Comparison of ENCODE assay signal across 8 cellular contexts in the genomic region with DNA sequence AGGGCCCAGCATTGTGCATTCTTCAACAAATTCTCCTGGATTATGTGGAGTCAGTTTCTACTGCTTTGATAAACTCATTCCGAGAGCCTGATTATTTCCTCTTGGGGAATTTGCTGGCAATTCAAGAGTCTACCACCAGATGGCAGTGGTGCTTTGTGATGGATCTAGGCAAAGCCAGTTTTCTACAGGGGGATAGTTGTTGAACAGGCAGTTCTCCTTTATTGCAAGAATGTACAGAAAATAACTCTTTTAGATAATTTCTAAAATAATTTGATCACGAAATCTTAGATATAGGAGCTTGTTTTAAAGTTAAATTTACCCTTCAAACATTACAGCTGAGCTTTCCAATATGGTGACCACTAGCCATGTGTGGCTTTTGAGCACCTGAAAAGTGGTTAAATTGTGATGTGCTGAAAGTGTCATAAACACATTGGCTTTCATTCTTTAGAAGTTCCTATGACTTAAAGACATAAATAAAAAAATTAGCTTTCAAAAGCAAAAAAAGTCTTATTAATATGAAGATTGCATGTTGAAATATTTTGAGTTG.
DNase-seq lines count a peak whose midpoint lies in the region; ATAC-seq, FAIRE-seq and TF ChIP-seq lines count a peak whose summit lies in the region.

No MANE protein-coding gene starts in this region.

- TF ChIP-seq CTCF in LNCAP (IDR thresholded peaks at IDR 0.05) = peak; percentile 68
- TF ChIP-seq CTCF in right atrium auricular region (IDR thresholded peaks at IDR 0.05) = peak; percentile 63 to 93

- no peaks in the 10 kb centered on the region for H3K27me3 ChIP-seq in SJCRH30
- H3K27me3 ChIP-seq in right atrium auricular region = no peaks in the 10 kb centered on the region

- peak; percentile 98 for FAIRE-seq in G401.6 (lab: Jason Lieb, UNC)

- H3K27ac ChIP-seq in SJCRH30 (no peak overlapping the region), right atrium auricular region (no peak overlapping the region)

- H3K9me3 ChIP-seq in SJCRH30 (replicated peaks) (no peaks in the 10 kb centered on the region), right atrium auricular region (peaks cover 0 to 12% of the 10 kb centered on the region in 2 donors)

- no peaks in the 10 kb centered on the region for H3K36me3 ChIP-seq in SJCRH30
- H3K36me3 ChIP-seq in right atrium auricular region = no peaks in the 10 kb centered on the region

- ATAC-seq in GM21367 (IDR thresholded peaks at IDR 0.05; ENCODE audit: unreplicated experiment) (no peak), HG02870 (IDR thresholded peaks at IDR 0.05; ENCODE audit: unreplicated experiment) (no peak)

- DNase-seq in SJCRH30 = peak; percentile 72 to 95
- DNase-seq in activated effector memory CD4-positive, alpha-beta T cell treated with anti-CD3 and anti-CD28 coated beads, Interleukin-2, amount 50 U/mL, for 16 hours = peak; percentile 77
- no peak for DNase-seq in right atrium auricular region (ENCODE audit: low spot score)
- DNase-seq in stimulated activated CD4-positive, alpha-beta T cell treated with anti-CD3 and anti-CD28 coated beads, Interleukin-12 subunit alpha, Interleukin-12 subunit beta, amount 100 ng/mL, for 24 hours (ENCODE audit: low read depth in 2 of 2) = peak; percentile 51 to 76

- H3K4me1 ChIP-seq in SJCRH30 (peaks cover 33% of the 10 kb centered on the region), right atrium auricular region (peaks cover 0 to 9% of the 10 kb centered on the region in 2 donors)

- H3K4me3 ChIP-seq in SJCRH30 (no peak overlapping the region), right atrium auricular region (no peak overlapping the region)
